Comparison of ENCODE assay signal across 13 cellular contexts in the genomic region with DNA sequence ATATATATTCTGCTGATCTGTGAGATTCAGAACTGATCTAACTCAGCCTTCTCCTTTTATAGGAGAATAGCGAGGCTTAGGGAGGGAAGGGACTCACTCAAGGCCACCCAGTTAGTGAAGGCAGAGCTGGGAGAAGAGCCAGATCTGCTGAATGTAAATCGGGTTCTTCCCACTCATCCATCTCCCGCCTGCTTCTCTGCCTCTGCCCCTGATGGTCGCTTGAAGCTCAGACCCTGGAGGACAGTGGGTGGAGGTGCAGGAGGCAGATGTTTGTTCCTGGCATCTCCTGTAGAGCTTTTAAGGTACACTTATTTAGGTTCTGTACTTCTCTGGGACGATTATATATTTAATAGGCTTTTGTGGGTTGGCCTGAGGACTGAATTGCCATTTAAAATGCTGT. TPM values are rescaled to one million over a fixed set of nuclear protein-coding genes. Genes with fewer than 3 reads are reported as not detected.
DNase-seq lines count a peak whose midpoint lies in the region; TF ChIP-seq lines count a peak whose summit lies in the region.
"Had no signal": no experiment of that assay in that cellular context is flagged by ENCODE, and none has a peak within 500 bp of the region (broad histone marks: within the 10 kb centered on the region; RNA-seq: fewer than 3 reads in every experiment).

No MANE protein-coding gene starts in this region.

- no peak overlapping the region for H3K23ac ChIP-seq in mesenchymal stem cell (ENCODE audit: low read length in 2 of 2)

- WGBS in mesenchymal stem cell = 75% methylated on average over 5 of the region's 5 CpGs

- H3K27me3 Mint-ChIP-seq in HFFc6 (ENCODE audit: insufficient read depth) = no peaks in the 10 kb centered on the region
- H3K27me3 Mint-ChIP-seq: activated naive CD4-positive, alpha-beta T cell treated with anti-CD3 and anti-CD28 coated beads, Interleukin-2, amount 50 U/mL, for 24 hours had no signal

- H3K4me3 ChIP-seq in astrocyte of the spinal cord (ENCODE audit: low read depth, low read length) (no peak overlapping the region), mesenchymal stem cell (ENCODE audit: insufficient read depth in 1 of 2, low read depth in 1 of 2, low read length in 2 of 2) (no peak overlapping the region)

- no peak overlapping the region for H3K4me3 Mint-ChIP-seq in HFFc6
- H3K4me3 Mint-ChIP-seq: activated naive CD4-positive, alpha-beta T cell treated with anti-CD3 and anti-CD28 coated beads, Interleukin-2, amount 50 U/mL, for 24 hours; stimulated activated naive B cell treated with anti-CD40 and anti-IgM and Interleukin-4, amounts not matched to agents 10 μg/mL and 1 μg/mL and 100 μg/mL, for 72 hours had no signal

- H3K27ac ChIP-seq in mesenchymal stem cell (ENCODE audit: low read length, poor library complexity, severe bottlenecking) = no peak overlapping the region

- H2BK12ac ChIP-seq in mesenchymal stem cell (ENCODE audit: low read length in 2 of 2) = no peak overlapping the region

- 0 out of 2 replicates have a peak, but pooled peaks cover 6% of the 10 kb centered on the region for H3K36me3 Mint-ChIP-seq in HFFc6 (ENCODE audit: low read depth)
- H3K36me3 Mint-ChIP-seq: IgD-negative memory B cell had no signal

- H2BK5ac ChIP-seq in mesenchymal stem cell (ENCODE audit: low read depth, low read length, poor library complexity, severe bottlenecking) = no peak overlapping the region

- POLR2A ChIA-PET in GM10248 (lab: Yijun Ruan, JAX) = no interaction called here

- H4K8ac ChIP-seq in mesenchymal stem cell (ENCODE audit: low read length) = no peak overlapping the region

- H3K4me1 ChIP-seq in mesenchymal stem cell (ENCODE audit: control insufficient read depth, insufficient read depth, low read depth, low read length) = peaks cover 19% of the 10 kb centered on the region

- DNase-seq in DMS 273 (lab: John Stamatoyannopoulos, UW; ENCODE audit: unreplicated experiment) (peak; percentile 93), HFFc6 (no peak), astrocyte of the spinal cord (ENCODE audit: low read depth, low spot score) (no peak), mesenchymal stem cell (peak; percentile 41), GM03348 (ENCODE audit: low spot score) (no peak), T1000 (lab: John Stamatoyannopoulos, UW) (no peak), NCI-H226 (no peak), GM10248 (ENCODE audit: extremely low spot score) (no peak)
- DNase-seq: erythroblast; small intestine; stimulated activated naive B cell treated with anti-CD40 and anti-IgM and Interleukin-4, amounts not matched to agents 10 μg/mL and 1 μg/mL and 100 μg/mL, for 72 hours had no signal

- peaks cover 32% of the 10 kb centered on the region for H3K79me1 ChIP-seq in mesenchymal stem cell (replicated peaks; ENCODE audit: low read length, poor library complexity, severe bottlenecking)

- no peaks in the 10 kb centered on the region for H3K9me3 Mint-ChIP-seq in HFFc6
- H3K9me3 Mint-ChIP-seq: activated naive CD4-positive, alpha-beta T cell treated with anti-CD3 and anti-CD28 coated beads, Interleukin-2, amount 50 U/mL, for 24 hours; IgD-negative memory B cell; stimulated activated naive B cell treated with anti-CD40 and anti-IgM and Interleukin-4, amounts not matched to agents 10 μg/mL and 1 μg/mL and 100 μg/mL, for 72 hours had no signal

- H3K4me1 Mint-ChIP-seq in HFFc6 (ENCODE audit: low read depth) = peaks cover 44% of the 10 kb centered on the region

- no peak overlapping the region for H3K4ac ChIP-seq in mesenchymal stem cell (ENCODE audit: low read depth in 1 of 2, low read length in 2 of 2)

- H3K9ac ChIP-seq in mesenchymal stem cell (ENCODE audit: low read length) = no peak overlapping the region

- CTCF ChIA-PET in GM10248 (lab: Yijun Ruan, JAX) = interaction anchor here (3.8 kb wide), 1 partner anchor 15 kb away, joined by 10 read pairs; no protein-coding TSS in a partner anchor

- H2BK120ac ChIP-seq in mesenchymal stem cell (ENCODE audit: low read depth, low read length) = no peak overlapping the region

- H3K18ac ChIP-seq in mesenchymal stem cell (ENCODE audit: low read depth in 1 of 2, low read length in 2 of 2) = no peak overlapping the region

- H2AFZ ChIP-seq in mesenchymal stem cell (ENCODE audit: low read depth, low read length) = no peak overlapping the region

- H2BK15ac ChIP-seq in mesenchymal stem cell (ENCODE audit: low read depth, poor library complexity, severe bottlenecking) = no peak overlapping the region

- in situ Hi-C loops in astrocyte of the spinal cord (cut with HindIII; ENCODE audit: low sequenced_read_pairs) = no loop called here

- no peaks in the 10 kb centered on the region for H3K27me3 ChIP-seq in mesenchymal stem cell (ENCODE audit: control insufficient read depth in 1 of 2, insufficient read depth in 1 of 2, low read length in 2 of 2)

- H3K27ac Mint-ChIP-seq in HFFc6 = no peak overlapping the region
- H3K27ac Mint-ChIP-seq: IgD-negative memory B cell; stimulated activated naive B cell treated with anti-CD40 and anti-IgM and Interleukin-4, amounts not matched to agents 10 μg/mL and 1 μg/mL and 100 μg/mL, for 72 hours had no signal

- no peaks in the 10 kb centered on the region for H3K9me3 ChIP-seq in mesenchymal stem cell (ENCODE audit: control insufficient read depth, low read length)

- no peak overlapping the region for H3K4me2 ChIP-seq in mesenchymal stem cell (ENCODE audit: low read length, poor library complexity, severe bottlenecking)

- peak; percentile 39; the same call in 1 of the 2 replicates for TF ChIP-seq CTCF in HFFc6 (IDR thresholded peaks at IDR 0.05)
- TF ChIP-seq CTCF in astrocyte of the spinal cord (IDR thresholded peaks at IDR 0.05; ENCODE audit: low read depth, low read length) = peak; percentile 28
- no peak for TF ChIP-seq CTCF in GM10248 (IDR thresholded peaks at IDR 0.05; ENCODE audit: control extremely low read depth, extremely low read depth, low read depth, missing control alignments)

- no peak overlapping the region for H2AK5ac ChIP-seq in mesenchymal stem cell (ENCODE audit: low read length, severe bottlenecking)

- no peak overlapping the region for H3K14ac ChIP-seq in mesenchymal stem cell (ENCODE audit: low read length in 2 of 2)

- H4K91ac ChIP-seq in mesenchymal stem cell (ENCODE audit: low read length) = no peak overlapping the region

- H3K36me3 ChIP-seq in mesenchymal stem cell (ENCODE audit: control insufficient read depth in 1 of 2, insufficient read depth in 2 of 2, low read depth in 1 of 2, low read length in 2 of 2) = peaks cover 2 to 3% of the 10 kb centered on the region in 2 experiments

RNA-seq across cellular contexts. Expression of a gene that starts 4.3 kb away (rescaled TPM):
- 10 to 100 TPM; 30.7 to 49.0 (median 38.1) TPM for total RNA-seq in HFFc6 (2021; fragmentation: NEBNext Ultra II Directional; extraction: Animal tissue kit (Norgen Biotek cat#: 25700))
- polyA plus RNA-seq in mesenchymal stem cell (2013, experiment 1 of 2) = 99.5 TPM
- polyA plus RNA-seq in mesenchymal stem cell (2013, experiment 2 of 2) = 101 TPM

RNA-seq across cellular contexts. Expression of a gene that starts 43.6 kb away (rescaled TPM):
- not detected for total RNA-seq in HFFc6 (2021; fragmentation: NEBNext Ultra II Directional; extraction: Animal tissue kit (Norgen Biotek cat#: 25700))
- 0.04 TPM for polyA plus RNA-seq in mesenchymal stem cell (2013, experiment 1 of 2)
- 0.10 TPM for polyA plus RNA-seq in mesenchymal stem cell (2013, experiment 2 of 2)
- polyA plus RNA-seq: IgD-negative memory B cell had no signal

Comparison
In these comparisons a context has a peak if more than half of its experiments do, and no peak if none do; other contexts are left out.
1. DNase-seq: peak in DMS 273 (single experiment) and mesenchymal stem cell (single experiment); none in HFFc6 (single experiment), astrocyte of the spinal cord (single experiment), GM03348 (single experiment), T1000 (single experiment), NCI-H226 (single experiment) and GM10248 (single experiment).